17 cellular contexts compared by ENCODE assay signal in genomic region chr5:15425802-15426201, GRCh38.
DNase-seq lines count a peak whose midpoint lies in the region; ATAC-seq and TF ChIP-seq lines count a peak whose summit lies in the region.
"Had no signal": no experiment of that assay in that cellular context is flagged by ENCODE, and none has a peak within 500 bp of the region (broad histone marks: within the 10 kb centered on the region; RNA-seq: fewer than 3 reads in every experiment).

No MANE protein-coding gene starts in this region.

- TF ChIP-seq POLR2A in ovary (IDR thresholded peaks at IDR 0.05): no peak

- DNase-seq in right cardiac atrium (no peak), Right ventricle myocardium inferior (ENCODE audit: missing footprints) (no peak), ovary (no peak), 8988T (no peak), HuH-7.5 (ENCODE audit: low spot score) (no peak)
- DNase-seq in stimulated activated CD4-positive, alpha-beta T cell treated with anti-CD3 and anti-CD28 coated beads, Interleukin-4, amount 100 ng/mL, for 4 hours: no peak
- DNase-seq: activated naive CD4-positive, alpha-beta T cell; GDM1; glutamatergic neuron; NCI-H2081 treated with DMSO at 0.1 percent for 48 hours; NCI-H774; Peyer's patch; transverse colon; WERI-Rb-1 had no signal

- H3K4me1 ChIP-seq in right cardiac atrium (ENCODE audit: control insufficient read depth, insufficient read depth, low read length) (no peaks in the 10 kb centered on the region), iPS-20b (ENCODE audit: insufficient read depth, low read length) (peaks cover 8% of the 10 kb centered on the region; the same call in 1 of the 2 replicates), ovary (ENCODE audit: insufficient read depth) (peaks cover 3% of the 10 kb centered on the region)
- H3K4me1 ChIP-seq: A549, Peyer's patch had no signal

- 17% methylated on average over 5 of the region's 5 CpGs for WGBS in right cardiac atrium
- 1 to 3% (median 3%) methylated on average over 5 of the region's 5 CpGs for WGBS in ovary, 3 donors

- H3K9me3 ChIP-seq in right cardiac atrium (ENCODE audit: control insufficient read depth, low read length): peaks cover 3% of the 10 kb centered on the region
- no peaks in the 10 kb centered on the region for H3K9me3 ChIP-seq in iPS-20b (ENCODE audit: insufficient read depth, low read depth, low read length)
- H3K9me3 ChIP-seq in ovary: no peaks in the 10 kb centered on the region
- H3K9me3 ChIP-seq: A549, Peyer's patch, transverse colon had no signal

- no peak overlapping the region for H3K9ac ChIP-seq in iPS-20b (ENCODE audit: low read depth, low read length)

- no peak for TF ChIP-seq EP300 in ovary (IDR thresholded peaks at IDR 0.05)

- intact Hi-C loops in right cardiac atrium (cut with DNase I) (no loop called here), Right ventricle myocardium inferior (cut with DNase I) (no loop called here), ovary (cut with DNase I) (no loop called here)

- H3K4me3 ChIP-seq in right cardiac atrium (ENCODE audit: low read length): peak overlapping the region; percentile 9
- H3K4me3 ChIP-seq in iPS-20b (ENCODE audit: low read length): 0 out of 2 replicates have a peak overlapping the region, but pooled peaks have one; percentile 24
- H3K4me3 ChIP-seq in ovary: peak overlapping the region; percentile 18
- H3K4me3 ChIP-seq: A549, Peyer's patch had no signal

- TF ChIP-seq CTCF in ovary (IDR thresholded peaks at IDR 0.05): no peak

- H3K27me3 ChIP-seq in right cardiac atrium (ENCODE audit: control insufficient read depth, insufficient read depth) (no peaks in the 10 kb centered on the region), iPS-20b (ENCODE audit: insufficient read depth, low read length) (no peaks in the 10 kb centered on the region), ovary (no peaks in the 10 kb centered on the region)
- H3K27me3 ChIP-seq: Peyer's patch, transverse colon had no signal

- ATAC-seq in right cardiac atrium (no peak), Right ventricle myocardium inferior (no peak), GM19395 (IDR thresholded peaks at IDR 0.05; ENCODE audit: unreplicated experiment) (no peak)
- ATAC-seq: A549 had no signal

- H3K36me3 ChIP-seq in iPS-20b (ENCODE audit: insufficient read depth, low read depth, low read length): no peaks in the 10 kb centered on the region
- no peaks in the 10 kb centered on the region for H3K36me3 ChIP-seq in ovary
- H3K36me3 ChIP-seq: Peyer's patch, transverse colon, WERI-Rb-1 had no signal

- H3K27ac ChIP-seq in right cardiac atrium (ENCODE audit: low read length): no peak overlapping the region
- H3K27ac ChIP-seq in iPS-20b (ENCODE audit: low read length): no peak overlapping the region
- H3K27ac ChIP-seq in ovary: no peak overlapping the region
- H3K27ac ChIP-seq: A549, Peyer's patch, transverse colon, WERI-Rb-1 had no signal
